ENCODE assay signal across 17 cellular contexts in the genomic region with DNA sequence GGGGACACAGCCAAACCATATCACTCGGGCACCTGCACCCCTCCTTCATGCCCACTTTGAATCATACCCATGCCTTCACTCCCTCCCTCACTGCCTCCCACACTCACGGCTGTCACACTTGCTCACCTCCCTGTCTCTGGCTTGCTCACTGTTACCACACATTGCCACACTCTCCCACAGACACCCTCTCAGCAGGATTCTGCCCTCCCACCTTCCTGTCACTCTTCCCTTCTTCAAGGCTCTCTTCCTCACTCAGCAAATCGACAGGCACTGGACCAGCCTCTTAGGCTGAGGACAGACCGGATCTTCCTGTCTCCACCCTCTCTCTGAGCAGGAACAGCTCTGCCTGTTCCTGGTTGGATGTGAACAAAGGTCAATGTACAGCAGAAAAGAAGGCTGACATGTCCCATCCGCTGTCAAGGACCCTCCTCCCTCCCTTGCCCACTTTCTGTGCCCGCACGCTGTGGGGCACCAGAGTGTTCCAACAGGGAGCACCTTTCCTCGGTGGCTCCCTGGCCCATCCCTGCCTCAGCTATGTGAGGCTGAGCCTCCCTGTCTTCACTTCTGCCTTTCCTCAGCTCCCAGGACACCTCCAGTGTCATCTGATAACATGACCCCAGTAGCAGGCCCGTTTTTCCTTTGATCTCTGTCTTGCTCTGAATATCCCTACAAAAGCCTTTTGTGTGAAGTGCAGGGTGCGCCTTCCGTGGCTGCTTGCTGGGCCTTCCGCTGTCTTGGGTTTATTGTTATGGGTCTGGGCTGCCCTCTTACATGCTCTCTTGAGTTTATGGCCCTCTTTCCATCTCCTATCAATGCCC. TPM values are rescaled to one million over a fixed set of nuclear protein-coding genes. Genes with fewer than 3 reads are reported as not detected.
DNase-seq lines count a peak whose midpoint lies in the region; ATAC-seq and TF ChIP-seq lines count a peak whose summit lies in the region.
"Had no signal": no experiment of that assay in that cellular context is flagged by ENCODE, and none has a peak within 500 bp of the region (broad histone marks: within the 10 kb centered on the region; RNA-seq: fewer than 3 reads in every experiment).

No MANE protein-coding gene starts in this region.

- no peak for TF ChIP-seq CTCF in HCT116 (IDR thresholded peaks at IDR 0.05 in 2 of 3, conservative IDR thresholded peaks at IDR 0.05 in 1 of 3; ENCODE audit: borderline replicate concordance in 1 of 3, insufficient read depth in 1 of 3, low read depth in 2 of 3, low read length in 2 of 3)
- TF ChIP-seq CTCF in neural progenitor cell (IDR thresholded peaks at IDR 0.05), result no peak

- H3K4me1 Mint-ChIP-seq in activated T-cell treated with anti-CD3 and anti-CD28 coated beads, Interleukin-2, amount 50 U/mL, for 72 hours (ENCODE audit: low read depth), result peaks cover 2% of the 10 kb centered on the region
- peaks cover 13% of the 10 kb centered on the region for H3K4me1 Mint-ChIP-seq in neural progenitor cell

- H3K4me2 ChIP-seq in HCT116 (ENCODE audit: low read length) (no peak overlapping the region), neural progenitor cell (peak overlapping the region; percentile 47)

- RAD21 ChIA-PET in HCT116 (lab: Charles Lee; ENCODE audit: low non-redundant PET in 1 of 2, low total read pairs in 2 of 2, uncharacterized antibody in 2 of 2, unreplicated experiment in 2 of 2), result no interaction called here

- H3K36me3 ChIP-seq in HCT116 (ENCODE audit: control insufficient read depth in 1 of 2, insufficient read depth in 2 of 2, low read length in 2 of 2) (no peaks in the 10 kb centered on the region), neural progenitor cell (no peaks in the 10 kb centered on the region)

- no peaks in the 10 kb centered on the region for H3F3A ChIP-seq in neural progenitor cell (ENCODE audit: low read depth)

- H3K9me3 Mint-ChIP-seq in activated T-cell treated with anti-CD3 and anti-CD28 coated beads, Interleukin-2, amount 50 U/mL, for 72 hours, result peaks cover 4 to 7% of the 10 kb centered on the region in 2 donors
- H3K9me3 Mint-ChIP-seq in neural progenitor cell, result peaks cover 11% of the 10 kb centered on the region

- H3K27ac Mint-ChIP-seq in activated T-cell treated with anti-CD3 and anti-CD28 coated beads, Interleukin-2, amount 50 U/mL, for 72 hours, result no peak overlapping the region
- no peak overlapping the region for H3K27ac Mint-ChIP-seq in neural progenitor cell
- H3K27ac Mint-ChIP-seq: activated naive CD8-positive, alpha-beta T cell; dendritic cell treated with granulocyte-macrophage colony-stimulating factor and Interleukin-4, amounts not matched to agents 40 ng/mL and 50 ng/mL, for 4 days had no signal

- no peaks in the 10 kb centered on the region for H3K27me3 Mint-ChIP-seq in activated T-cell treated with anti-CD3 and anti-CD28 coated beads, Interleukin-2, amount 50 U/mL, for 72 hours (ENCODE audit: low read depth)
- H3K27me3 Mint-ChIP-seq in neural progenitor cell (ENCODE audit: insufficient read depth, low read depth), result peaks cover 4% of the 10 kb centered on the region
- H3K27me3 Mint-ChIP-seq: activated naive CD8-positive, alpha-beta T cell; dendritic cell treated with granulocyte-macrophage colony-stimulating factor and Interleukin-4, amounts not matched to agents 40 ng/mL and 50 ng/mL, for 4 days had no signal

- no peaks in the 10 kb centered on the region for H3K79me2 ChIP-seq in HCT116 (ENCODE audit: insufficient read depth, low read length)
- H3K79me2 ChIP-seq in neural progenitor cell (ENCODE audit: low read depth), result no peaks in the 10 kb centered on the region

- intact Hi-C loops in HCT116 (cut with micrococcal nuclease), result no loop called here

- H3K27ac ChIP-seq in HCT116 (ENCODE audit: low read depth, low read length) (no peak overlapping the region), neural progenitor cell (no peak overlapping the region)

- ATAC-seq in HCT116 (peak; percentile 32; the same call in 1 of the 2 replicates), GM19452 (IDR thresholded peaks at IDR 0.05; ENCODE audit: unreplicated experiment) (no peak)
- peak; percentile 75 to 81 for ATAC-seq in activated T-cell treated with anti-CD3 and anti-CD28 coated beads, Interleukin-2, amount 50 U/mL, for 72 hours (replicated peaks in 1 of 2)
- ATAC-seq: left cardiac atrium had no signal

- TF ChIP-seq RAD21 in HCT116 (IDR thresholded peaks at IDR 0.05; ENCODE audit: low read depth), result no peak

- CTCF ChIA-PET in HCT116 (lab: Charles Lee), result no interaction called here

- POLR2A ChIA-PET in HCT116 (lab: Charles Lee), result no interaction called here

- no peaks in the 10 kb centered on the region for H3K9me3 ChIP-seq in HCT116 (ENCODE audit: control insufficient read depth in 1 of 2, insufficient read depth in 1 of 2, low read depth in 1 of 2, low read length in 2 of 2)
- no peaks in the 10 kb centered on the region for H3K9me3 ChIP-seq in neural progenitor cell (ENCODE audit: low read depth)

- TF ChIP-seq POLR2A in HCT116 (IDR thresholded peaks at IDR 0.05; ENCODE audit: borderline replicate concordance, extremely low read depth, insufficient read depth, insufficient read length), result no peak

- H3K4me3 ChIP-seq in HCT116 (replicated peaks in 1 of 2; ENCODE audit: low read depth in 1 of 2, low read length in 2 of 2) (no peak overlapping the region), neural progenitor cell (no peak overlapping the region)

- H3K4me1 ChIP-seq in HCT116 (ENCODE audit: control insufficient read depth in 1 of 2, insufficient read depth in 2 of 2, low read length in 2 of 2) (peaks cover 0 to 5% of the 10 kb centered on the region in 2 experiments; a peak in 1 of 4 replicates), neural progenitor cell (peaks cover 8% of the 10 kb centered on the region)

- no TSS peak for BruUV-seq in HCT116 (replicated peaks; lab: Mats Ljungman, UMichigan)

- H3K9ac ChIP-seq in HCT116 (ENCODE audit: low read length) (no peak overlapping the region), neural progenitor cell (no peak overlapping the region)

- no peak overlapping the region for H3K4me3 Mint-ChIP-seq in activated T-cell treated with anti-CD3 and anti-CD28 coated beads, Interleukin-2, amount 50 U/mL, for 72 hours
- no peak overlapping the region for H3K4me3 Mint-ChIP-seq in neural progenitor cell
- H3K4me3 Mint-ChIP-seq: activated naive CD8-positive, alpha-beta T cell; dendritic cell treated with granulocyte-macrophage colony-stimulating factor and Interleukin-4, amounts not matched to agents 40 ng/mL and 50 ng/mL, for 4 days had no signal

- DNase-seq in DMS153 treated with DMSO at 0.1 percent for 48 hours (lab: John Stamatoyannopoulos, UW; ENCODE audit: unreplicated experiment), result peak; percentile 6
- no peak for DNase-seq in DMS153 (lab: John Stamatoyannopoulos, UW)
- no peak for DNase-seq in HCT116 (ENCODE audit: low read depth, low spot score)
- DNase-seq in activated T-cell treated with anti-CD3 and anti-CD28 coated beads, Interleukin-2, amount 50 U/mL, for 72 hours, result peak; percentile 26 to 28
- DNase-seq in neural progenitor cell (ENCODE audit: low spot score), result peak; percentile 62
- DNase-seq in NCI-H446 treated with DMSO at 0.1 percent for 48 hours (lab: John Stamatoyannopoulos, UW), result no peak
- DNase-seq in SHP77 treated with DMSO at 0.1 percent for 48 hours (lab: John Stamatoyannopoulos, UW), result no peak
- DNase-seq: DMS53, foreskin fibroblast, left cardiac atrium, NCI-H1105, substantia nigra, T1000 had no signal

- H3K9me2 ChIP-seq in HCT116 (ENCODE audit: insufficient read depth), result no peaks in the 10 kb centered on the region

- peaks cover 3 to 4% of the 10 kb centered on the region in 2 donors for H3K36me3 Mint-ChIP-seq in activated T-cell treated with anti-CD3 and anti-CD28 coated beads, Interleukin-2, amount 50 U/mL, for 72 hours (ENCODE audit: insufficient read depth in 2 of 2)
- peaks cover 1% of the 10 kb centered on the region for H3K36me3 Mint-ChIP-seq in neural progenitor cell

- no peak overlapping the region for H2AFZ ChIP-seq in HCT116 (ENCODE audit: low read depth, low read length, poor library complexity, severe bottlenecking)
- no peak overlapping the region for H2AFZ ChIP-seq in neural progenitor cell (replicated peaks)

- H4K20me1 ChIP-seq in HCT116 (ENCODE audit: insufficient read depth) (no peaks in the 10 kb centered on the region), neural progenitor cell (ENCODE audit: low read depth) (no peaks in the 10 kb centered on the region)

- H3K27me3 ChIP-seq in HCT116 (ENCODE audit: insufficient read depth, low read length) (no peaks in the 10 kb centered on the region), neural progenitor cell (no peaks in the 10 kb centered on the region)

TF ChIP-seq in HCT116, 20 proteins besides CTCF, POLR2A, EP300 and RAD21 (continues in another document):
- TF ChIP-seq ELF1 (IDR thresholded peaks at IDR 0.05; ENCODE audit: borderline replicate concordance, low read depth), result no peak
- TF ChIP-seq EZH2 (IDR thresholded peaks at IDR 0.05), result no peak
- TF ChIP-seq SP1 (IDR thresholded peaks at IDR 0.05; ENCODE audit: low read depth), result no peak
- TF ChIP-seq YY1 (IDR thresholded peaks at IDR 0.05; ENCODE audit: extremely low read depth, insufficient replicate concordance, low read depth, low read length), result no peak
- TF ChIP-seq JUND (IDR thresholded peaks at IDR 0.05), result no peak
- no peak for TF ChIP-seq EZH2phosphoT487 (IDR thresholded peaks at IDR 0.05; ENCODE audit: borderline replicate concordance)
- no peak for TF ChIP-seq EGR1 (IDR thresholded peaks at IDR 0.05; ENCODE audit: low read depth)
- TF ChIP-seq, protein P1, sequence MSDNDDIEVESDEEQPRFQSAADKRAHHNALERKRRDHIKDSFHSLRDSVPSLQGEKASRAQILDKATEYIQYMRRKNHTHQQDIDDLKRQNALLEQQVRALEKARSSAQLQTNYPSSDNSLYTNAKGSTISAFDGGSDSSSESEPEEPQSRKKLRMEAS (IDR thresholded peaks at IDR 0.05), result no peak

RNA-seq across cellular contexts. Expression of a gene that starts 47.0 kb away (rescaled TPM):
- not detected for total RNA-seq in HCT116 (2021; ENCODE audit: unreplicated experiment)
- polyA plus RNA-seq in HCT116 (2012), result not detected in 2 replicates
- not detected for total RNA-seq in activated T-cell treated with anti-CD3 and anti-CD28 coated beads, Interleukin-2, amount 50 U/mL, for 72 hours
- not detected in 2 replicates for total RNA-seq in neural progenitor cell (ENCODE audit: low replicate concordance)
- total RNA-seq: A172, left cardiac atrium had no signal

Comparison
In these comparisons a context has a peak if more than half of its experiments do, and no peak if none do; other contexts are left out.
1. DNase-seq: peak in DMS153 treated with DMSO at 0.1 percent for 48 hours (single experiment), activated T-cell treated with anti-CD3 and anti-CD28 coated beads, Interleukin-2, amount 50 U/mL, for 72 hours (2 of 2) and neural progenitor cell (single experiment); none in DMS153 (single experiment), HCT116 (single experiment), NCI-H446 treated with DMSO at 0.1 percent for 48 hours (single experiment) and SHP77 treated with DMSO at 0.1 percent for 48 hours (single experiment).